In genomic region chr5:151196556-151197290, GRCh38 we compare ENCODE assay signal across 8 cellular contexts. TPM values are rescaled to one million over a fixed set of nuclear protein-coding genes. Genes with fewer than 3 reads are reported as not detected.
DNase-seq lines count a peak whose midpoint lies in the region; ATAC-seq and TF ChIP-seq lines count a peak whose summit lies in the region.

No MANE protein-coding gene starts in this region.

- H3K79me2 ChIP-seq in DOHH2 (ENCODE audit: control insufficient read depth, low read length) (no peaks in the 10 kb centered on the region), neural progenitor cell (ENCODE audit: low read depth) (no peaks in the 10 kb centered on the region)

- DNase-seq in HFFc6: no peak
- DNase-seq in foreskin keratinocyte: no peak
- no peak for DNase-seq in SW480 (ENCODE audit: low spot score)
- no peak for DNase-seq in neural progenitor cell (ENCODE audit: low spot score)

- H3K36me3 ChIP-seq in DOHH2 (ENCODE audit: control insufficient read depth, low read length) (peaks cover 81% of the 10 kb centered on the region), gastroesophageal sphincter (peaks cover 0 to 66% of the 10 kb centered on the region in 2 donors), neural progenitor cell (no peaks in the 10 kb centered on the region)

- WGBS in gastroesophageal sphincter (ENCODE audit: low coverage in 1 of 2), 2 donors: 52 to 75% methylated on average over 5 of the region's 5 CpGs

- H3K4me2 ChIP-seq in DOHH2 (ENCODE audit: low read length) (peak overlapping the region; percentile 59), neural progenitor cell (no peak overlapping the region)

- H3K4me1 ChIP-seq in DOHH2 (ENCODE audit: control insufficient read depth, low read length) (peaks cover 32% of the 10 kb centered on the region), gastroesophageal sphincter (peaks cover 0 to 23% (median 9%) of the 10 kb centered on the region in 3 donors), foreskin keratinocyte (no peaks in the 10 kb centered on the region), neural progenitor cell (peaks cover 4% of the 10 kb centered on the region)

- no peak overlapping the region for H3K9ac ChIP-seq in neural progenitor cell

- H3K27me3 ChIP-seq in DOHH2 (ENCODE audit: control insufficient read depth, low read length) (no peaks in the 10 kb centered on the region), gastroesophageal sphincter (no peaks in the 10 kb centered on the region), foreskin keratinocyte (no peaks in the 10 kb centered on the region), neural progenitor cell (no peaks in the 10 kb centered on the region)

- peaks cover 17% of the 10 kb centered on the region; the same call in 1 of the 2 replicates for H3K9me3 ChIP-seq in DOHH2 (ENCODE audit: control insufficient read depth, insufficient read depth, low read length)
- no peaks in the 10 kb centered on the region for H3K9me3 ChIP-seq in gastroesophageal sphincter
- no peaks in the 10 kb centered on the region for H3K9me3 ChIP-seq in neural progenitor cell (ENCODE audit: low read depth)

- peak overlapping the region; percentile 29 for H3K4me3 ChIP-seq in DOHH2 (ENCODE audit: low read length)
- no peak overlapping the region for H3K4me3 ChIP-seq in gastroesophageal sphincter
- no peak overlapping the region for H3K4me3 ChIP-seq in neural progenitor cell

- H3K4me3 Mint-ChIP-seq in HFFc6: no peak overlapping the region
- H3K4me3 Mint-ChIP-seq in neural progenitor cell: no peak overlapping the region

- no peaks in the 10 kb centered on the region for H3K36me3 Mint-ChIP-seq in HFFc6 (ENCODE audit: low read depth)
- H3K36me3 Mint-ChIP-seq in neural progenitor cell: no peaks in the 10 kb centered on the region

- H3F3A ChIP-seq in DOHH2 (ENCODE audit: control insufficient read depth, insufficient read depth): peaks cover 6% of the 10 kb centered on the region
- no peaks in the 10 kb centered on the region for H3F3A ChIP-seq in neural progenitor cell (ENCODE audit: low read depth)

- H3K27me3 Mint-ChIP-seq in HFFc6 (ENCODE audit: insufficient read depth) (peaks cover 16% of the 10 kb centered on the region), neural progenitor cell (ENCODE audit: insufficient read depth, low read depth) (peaks cover 4% of the 10 kb centered on the region)

- H3K9me3 Mint-ChIP-seq in HFFc6 (peaks cover 6% of the 10 kb centered on the region), neural progenitor cell (peaks cover 8% of the 10 kb centered on the region)

- H2AFZ ChIP-seq in neural progenitor cell (replicated peaks): no peak overlapping the region

- no peaks in the 10 kb centered on the region for H3K9me2 ChIP-seq in DOHH2 (replicated peaks; ENCODE audit: control insufficient read depth, low read length)

- H3K4me1 Mint-ChIP-seq in HFFc6 (ENCODE audit: low read depth) (no peaks in the 10 kb centered on the region), neural progenitor cell (no peaks in the 10 kb centered on the region)

- TF ChIP-seq CTCF in DOHH2 (IDR thresholded peaks at IDR 0.05; ENCODE audit: low read depth, low read length, poor library complexity, severe bottlenecking) (no peak), gastroesophageal sphincter (IDR thresholded peaks at IDR 0.05) (no peak), HFFc6 (IDR thresholded peaks at IDR 0.05) (no peak), foreskin keratinocyte (conservative IDR thresholded peaks at IDR 0.05) (no peak), neural progenitor cell (IDR thresholded peaks at IDR 0.05) (no peak)

- H4K20me1 ChIP-seq in DOHH2 (ENCODE audit: control insufficient read depth, insufficient read depth, low read depth, low read length) (no peaks in the 10 kb centered on the region), neural progenitor cell (ENCODE audit: low read depth) (no peaks in the 10 kb centered on the region)

- no peak for TF ChIP-seq EP300 in gastroesophageal sphincter (IDR thresholded peaks at IDR 0.05)

- peak overlapping the region; percentile 35 for H3K27ac ChIP-seq in DOHH2 (ENCODE audit: low read depth, low read length)
- peak overlapping the region in 3 of 4 donors; percentile 27 to 69 (median 56) for H3K27ac ChIP-seq in gastroesophageal sphincter
- H3K27ac ChIP-seq in foreskin keratinocyte: no peak overlapping the region
- H3K27ac ChIP-seq in neural progenitor cell: no peak overlapping the region

- TF ChIP-seq POLR2A in gastroesophageal sphincter (IDR thresholded peaks at IDR 0.05): no peak

- ATAC-seq in GM19468 (IDR thresholded peaks at IDR 0.05; ENCODE audit: extremely low read depth, unreplicated experiment) (peak; percentile 76), HG03439 (IDR thresholded peaks at IDR 0.05; ENCODE audit: unreplicated experiment) (peak; percentile 93), gastroesophageal sphincter (no peak), foreskin keratinocyte (no peak)

- no peak overlapping the region for H3K27ac Mint-ChIP-seq in HFFc6
- H3K27ac Mint-ChIP-seq in neural progenitor cell: no peak overlapping the region

RNA-seq across cellular contexts. Expression of gene CCDC69, which starts 27.2 kb away (rescaled TPM):
- total RNA-seq in gastroesophageal sphincter (100 to 1,000 TPM; 204 to 317 (median 256) TPM), foreskin keratinocyte (4.3 and 6.1 TPM in 2 replicates), neural progenitor cell (ENCODE audit: low replicate concordance) (0.03 and 0.07 TPM in 2 replicates)
- total RNA-seq in HFFc6 (2021; fragmentation: NEBNext Ultra II Directional; extraction: Animal tissue kit (Norgen Biotek cat#: 25700)): 1 to 10 TPM in 1 of 6 experiments, under 1 TPM in 5; 0.43 to 1.1 (median 0.71) TPM
- 3.5 and 4.2 TPM in 2 replicates for polyA plus RNA-seq in foreskin keratinocyte

RNA-seq across cellular contexts. Expression of gene ANXA6, which starts 39.1 kb away (rescaled TPM):
- total RNA-seq in gastroesophageal sphincter (100 to 1,000 TPM; 359 to 435 (median 375) TPM), foreskin keratinocyte (50.6 and 73.9 TPM in 2 replicates), neural progenitor cell (ENCODE audit: low replicate concordance) (95.0 and 97.6 TPM in 2 replicates)
- total RNA-seq in HFFc6 (2021; fragmentation: NEBNext Ultra II Directional; extraction: Animal tissue kit (Norgen Biotek cat#: 25700)): 100 to 1,000 TPM; 507 to 578 (median 546) TPM
- polyA plus RNA-seq in foreskin keratinocyte: 42.5 and 60.6 TPM in 2 replicates

RNA-seq across cellular contexts. Expression of gene GM2A, which starts 56.3 kb away (rescaled TPM):
- total RNA-seq in gastroesophageal sphincter (10 to 100 TPM; 23.3 to 37.2 (median 29.1) TPM), foreskin keratinocyte (71.5 and 97.6 TPM in 2 replicates), neural progenitor cell (ENCODE audit: low replicate concordance) (19.4 TPM in 2 replicates)
- total RNA-seq in HFFc6 (2021; fragmentation: NEBNext Ultra II Directional; extraction: Animal tissue kit (Norgen Biotek cat#: 25700)): 10 to 100 TPM; 26.0 to 34.8 (median 28.5) TPM
- 42.1 and 69.5 TPM in 2 replicates for polyA plus RNA-seq in foreskin keratinocyte

Comparison
In these comparisons a context has a peak if more than half of its experiments do, and no peak if none do; other contexts are left out.
1. H3K27ac ChIP-seq: peak in DOHH2 (single experiment) and gastroesophageal sphincter (3 of 4); none in foreskin keratinocyte (single experiment) and neural progenitor cell (single experiment).
2. ATAC-seq: peak in GM19468 (single experiment) and HG03439 (single experiment); none in gastroesophageal sphincter (single experiment) and foreskin keratinocyte (single experiment).
3. RNA of gene CCDC69, which starts 27.2 kb away (total RNA-seq): 204 to 317 TPM in gastroesophageal sphincter; 4.3 to 6.1 TPM in foreskin keratinocyte, 0.43 to 1.1 TPM in HFFc6 and 0.03 to 0.07 TPM in neural progenitor cell; every median in the first group is over 10 times any median in the second.